7 cellular contexts compared by ENCODE assay signal in the genomic region with DNA sequence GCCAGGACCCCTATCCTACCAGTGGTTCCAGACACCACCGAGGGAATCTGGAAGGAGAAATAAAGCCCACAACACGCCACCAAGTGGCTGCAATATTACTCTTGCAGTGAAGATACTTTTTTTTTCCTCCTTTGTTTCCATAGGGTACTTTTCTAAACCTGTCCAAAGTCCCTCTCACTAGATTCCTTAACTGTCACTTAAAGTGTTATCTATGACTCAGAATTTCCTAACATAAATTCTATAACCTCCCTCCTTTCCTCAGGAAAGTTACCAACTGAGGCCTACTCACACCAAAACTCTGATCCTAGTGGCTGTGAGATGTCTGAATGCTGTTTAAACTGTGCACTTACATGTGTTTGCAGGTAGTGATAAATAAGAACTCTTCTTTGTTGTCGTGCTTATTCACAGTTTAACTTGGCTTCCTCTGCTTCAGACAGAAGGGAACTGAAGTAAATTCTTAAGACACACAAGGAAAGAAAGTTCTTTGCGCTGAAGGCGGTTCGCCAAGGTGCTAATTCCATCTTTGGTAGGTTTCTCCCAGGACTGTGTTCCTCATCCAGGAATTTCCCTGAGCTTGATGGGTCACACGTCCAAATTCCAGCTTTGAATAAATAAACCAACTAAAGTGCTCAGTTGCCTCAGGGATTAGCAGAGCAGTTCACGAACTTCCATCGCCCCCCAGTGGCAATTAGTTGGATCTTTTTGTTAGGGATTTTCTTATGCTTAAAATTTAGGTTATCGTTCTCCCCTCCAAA. TPM values are rescaled to one million over a fixed set of nuclear protein-coding genes. Genes with fewer than 3 reads are reported as not detected.
DNase-seq lines count a peak whose midpoint lies in the region; ATAC-seq and TF ChIP-seq lines count a peak whose summit lies in the region.

No MANE protein-coding gene starts in this region.

- TF ChIP-seq CTCF in GM13977 (IDR thresholded peaks at IDR 0.05; ENCODE audit: extremely low read depth, insufficient read depth, missing control alignments) (peak; percentile 29), cardiac fibroblast (IDR thresholded peaks at IDR 0.05; ENCODE audit: low read depth, low read length) (peak; percentile 34)

- no peak overlapping the region for H2AFZ ChIP-seq in mesenchymal stem cell (ENCODE audit: low read depth, low read length)

- POLR2A ChIA-PET in activated CD4-positive, alpha-beta T cell treated with anti-CD3 and anti-CD28 coated beads, Interleukin-2, amount 10 ng/mL, durations not matched to agents 7 days and 5 days (lab: Charles Lee), result no interaction called here

- H3K79me1 ChIP-seq in mesenchymal stem cell (replicated peaks; ENCODE audit: low read length, poor library complexity, severe bottlenecking), result no peaks in the 10 kb centered on the region

- H2BK12ac ChIP-seq in mesenchymal stem cell (ENCODE audit: low read length in 2 of 2), result no peak overlapping the region

- H3K23ac ChIP-seq in mesenchymal stem cell (ENCODE audit: low read length in 2 of 2), result no peak overlapping the region

- DNase-seq in GM13977 (ENCODE audit: low spot score) (no peak), NCI-H2196 (lab: John Stamatoyannopoulos, UW; ENCODE audit: unreplicated experiment) (peak; percentile 39), cardiac fibroblast (ENCODE audit: low read depth in 2 of 2) (peak; percentile 74 to 76), mesenchymal stem cell (peak; percentile 75)
- DNase-seq in activated CD4-positive, alpha-beta T cell treated with anti-CD3 and anti-CD28 coated beads, Interleukin-2, amount 10 ng/mL, durations not matched to agents 7 days and 5 days, result no peak
- DNase-seq in activated CD4-positive, alpha-beta T cell treated with anti-CD3 and anti-CD28 coated beads, Interleukin-2, amount 10 ng/mL, durations not matched to agents 24 days and 14 days, result no peak

- H3K4me1 ChIP-seq in mesenchymal stem cell (ENCODE audit: control insufficient read depth, insufficient read depth, low read depth, low read length), result no peaks in the 10 kb centered on the region

- H2AK5ac ChIP-seq in mesenchymal stem cell (ENCODE audit: low read length, severe bottlenecking), result no peak overlapping the region

- H3K4me3 Mint-ChIP-seq in activated CD4-positive, alpha-beta T cell treated with anti-CD3 and anti-CD28 coated beads, Interleukin-2, amount 10 ng/mL, durations not matched to agents 7 days and 5 days, result no peak overlapping the region
- H3K4me3 Mint-ChIP-seq in activated CD4-positive, alpha-beta T cell treated with anti-CD3 and anti-CD28 coated beads, Interleukin-2, amount 10 ng/mL, durations not matched to agents 24 days and 14 days, result no peak overlapping the region

- H3K27ac ChIP-seq in mesenchymal stem cell (ENCODE audit: low read length, poor library complexity, severe bottlenecking), result peak overlapping the region; percentile 30

- no peaks in the 10 kb centered on the region for H3K27me3 ChIP-seq in mesenchymal stem cell (ENCODE audit: control insufficient read depth in 1 of 2, insufficient read depth in 1 of 2, low read length in 2 of 2)

- H3K4ac ChIP-seq in mesenchymal stem cell (ENCODE audit: low read depth in 1 of 2, low read length in 2 of 2), result no peak overlapping the region

- peak overlapping the region; percentile 22 for H3K4me2 ChIP-seq in mesenchymal stem cell (ENCODE audit: low read length, poor library complexity, severe bottlenecking)

- no peak overlapping the region for H2BK15ac ChIP-seq in mesenchymal stem cell (ENCODE audit: low read depth, poor library complexity, severe bottlenecking)

- no peaks in the 10 kb centered on the region for H3K9me3 ChIP-seq in mesenchymal stem cell (ENCODE audit: control insufficient read depth, low read length)

- H2BK5ac ChIP-seq in mesenchymal stem cell (ENCODE audit: low read depth, low read length, poor library complexity, severe bottlenecking), result no peak overlapping the region

- WGBS in mesenchymal stem cell, result 36% methylated on average over 9 of the region's 10 CpGs

- H4K8ac ChIP-seq in mesenchymal stem cell (ENCODE audit: low read length), result no peak overlapping the region

- no peaks in the 10 kb centered on the region for H3K9me3 Mint-ChIP-seq in activated CD4-positive, alpha-beta T cell treated with anti-CD3 and anti-CD28 coated beads, Interleukin-2, amount 10 ng/mL, durations not matched to agents 7 days and 5 days
- no peaks in the 10 kb centered on the region for H3K9me3 Mint-ChIP-seq in activated CD4-positive, alpha-beta T cell treated with anti-CD3 and anti-CD28 coated beads, Interleukin-2, amount 10 ng/mL, durations not matched to agents 24 days and 14 days

- H3K14ac ChIP-seq in mesenchymal stem cell (ENCODE audit: low read length in 2 of 2), result no peak overlapping the region

- H3K36me3 ChIP-seq in mesenchymal stem cell (ENCODE audit: control insufficient read depth in 1 of 2, insufficient read depth in 2 of 2, low read depth in 1 of 2, low read length in 2 of 2), result no peaks in the 10 kb centered on the region

- no peak overlapping the region for H3K27ac Mint-ChIP-seq in activated CD4-positive, alpha-beta T cell treated with anti-CD3 and anti-CD28 coated beads, Interleukin-2, amount 10 ng/mL, durations not matched to agents 7 days and 5 days
- H3K27ac Mint-ChIP-seq in activated CD4-positive, alpha-beta T cell treated with anti-CD3 and anti-CD28 coated beads, Interleukin-2, amount 10 ng/mL, durations not matched to agents 24 days and 14 days, result no peak overlapping the region

- peak overlapping the region; percentile 71 for H3K9ac ChIP-seq in mesenchymal stem cell (ENCODE audit: low read length)

- H3K36me3 Mint-ChIP-seq in activated CD4-positive, alpha-beta T cell treated with anti-CD3 and anti-CD28 coated beads, Interleukin-2, amount 10 ng/mL, durations not matched to agents 7 days and 5 days (ENCODE audit: low read depth), result no peaks in the 10 kb centered on the region
- no peaks in the 10 kb centered on the region for H3K36me3 Mint-ChIP-seq in activated CD4-positive, alpha-beta T cell treated with anti-CD3 and anti-CD28 coated beads, Interleukin-2, amount 10 ng/mL, durations not matched to agents 24 days and 14 days (ENCODE audit: low read depth)

- H3K4me3 ChIP-seq in cardiac fibroblast (replicated peaks in 1 of 2; ENCODE audit: low read depth in 2 of 2, low read length in 2 of 2) (no peak overlapping the region), mesenchymal stem cell (ENCODE audit: insufficient read depth in 1 of 2, low read depth in 1 of 2, low read length in 2 of 2) (no peak overlapping the region)

- CTCF ChIA-PET in activated CD4-positive, alpha-beta T cell treated with anti-CD3 and anti-CD28 coated beads, Interleukin-2, amount 10 ng/mL, durations not matched to agents 7 days and 5 days (lab: Charles Lee), result no interaction called here

- intact Hi-C loops in activated CD4-positive, alpha-beta T cell treated with anti-CD3 and anti-CD28 coated beads, Interleukin-2, amount 10 ng/mL, durations not matched to agents 24 days and 14 days (cut with micrococcal nuclease), result no loop called here

- H3K4me1 Mint-ChIP-seq in activated CD4-positive, alpha-beta T cell treated with anti-CD3 and anti-CD28 coated beads, Interleukin-2, amount 10 ng/mL, durations not matched to agents 7 days and 5 days, result peaks cover 5% of the 10 kb centered on the region
- peaks cover 2% of the 10 kb centered on the region for H3K4me1 Mint-ChIP-seq in activated CD4-positive, alpha-beta T cell treated with anti-CD3 and anti-CD28 coated beads, Interleukin-2, amount 10 ng/mL, durations not matched to agents 24 days and 14 days

- no peak overlapping the region for H2BK120ac ChIP-seq in mesenchymal stem cell (ENCODE audit: low read depth, low read length)

- no peak overlapping the region for H3K18ac ChIP-seq in mesenchymal stem cell (ENCODE audit: low read depth in 1 of 2, low read length in 2 of 2)

- ATAC-seq in HG03045 (IDR thresholded peaks at IDR 0.05; ENCODE audit: unreplicated experiment), result no peak

- H3K27me3 Mint-ChIP-seq in activated CD4-positive, alpha-beta T cell treated with anti-CD3 and anti-CD28 coated beads, Interleukin-2, amount 10 ng/mL, durations not matched to agents 7 days and 5 days, result no peaks in the 10 kb centered on the region
- no peaks in the 10 kb centered on the region for H3K27me3 Mint-ChIP-seq in activated CD4-positive, alpha-beta T cell treated with anti-CD3 and anti-CD28 coated beads, Interleukin-2, amount 10 ng/mL, durations not matched to agents 24 days and 14 days

- no peak overlapping the region for H4K91ac ChIP-seq in mesenchymal stem cell (ENCODE audit: low read length)

- in situ Hi-C loops in GM13977 (cut with MboI; ENCODE audit: low pct_unique_long_range_greater_than_20kb, low sequenced_read_pairs, unreplicated experiment), result no loop called here

RNA-seq across cellular contexts. Expression of a gene that starts 10.7 kb away (rescaled TPM):
- polyA plus RNA-seq in mesenchymal stem cell (2013, experiment 1 of 2), result 35.5 TPM
- 34.3 TPM for polyA plus RNA-seq in mesenchymal stem cell (2013, experiment 2 of 2)
- 10 to 100 TPM; 16.4 to 17.2 TPM for total RNA-seq in activated CD4-positive, alpha-beta T cell treated with anti-CD3 and anti-CD28 coated beads, Interleukin-2, amount 10 ng/mL, durations not matched to agents 7 days and 5 days
- 26.0 and 27.2 TPM in 2 replicates for total RNA-seq in activated CD4-positive, alpha-beta T cell treated with anti-CD3 and anti-CD28 coated beads, Interleukin-2, amount 10 ng/mL, durations not matched to agents 24 days and 14 days

Comparison
In these comparisons a context has a peak if more than half of its experiments do, and no peak if none do; other contexts are left out.
1. DNase-seq: peak in NCI-H2196 (single experiment), cardiac fibroblast (2 of 2) and mesenchymal stem cell (single experiment); none in GM13977 (single experiment), activated CD4-positive, alpha-beta T cell treated with anti-CD3 and anti-CD28 coated beads, Interleukin-2, amount 10 ng/mL, durations not matched to agents 7 days and 5 days (single experiment) and activated CD4-positive, alpha-beta T cell treated with anti-CD3 and anti-CD28 coated beads, Interleukin-2, amount 10 ng/mL, durations not matched to agents 24 days and 14 days (single experiment).